ENCODE assay signal across 25 cellular contexts in genomic region chr16:34802848-34803599, GRCh38.
DNase-seq lines count a peak whose midpoint lies in the region; ATAC-seq, FAIRE-seq and TF ChIP-seq lines count a peak whose summit lies in the region.
"Had no signal": no experiment of that assay in that cellular context is flagged by ENCODE, and none has a peak within 500 bp of the region (broad histone marks: within the 10 kb centered on the region; RNA-seq: fewer than 3 reads in every experiment).

No MANE protein-coding gene starts in this region.

- CTCF ChIA-PET in K562 (lab: Yijun Ruan, JAX; ENCODE audit: low intra/inter-chr PET ratio) = no interaction called here

- no peak overlapping the region for H3K9ac ChIP-seq in K562 (ENCODE audit: insufficient read depth in 1 of 2, low read depth in 2 of 2, low read length in 2 of 2)
- H3K9ac ChIP-seq: BLaER1 treated with 17β-estradiol and CSF1 and Interleukin-3, amounts not matched to agents 10 nM and 100 nM had no signal

- H4K20me1 ChIP-seq in K562 (replicated peaks; ENCODE audit: control insufficient read depth, insufficient read depth, low read length) = no peaks in the 10 kb centered on the region
- H4K20me1 ChIP-seq: BLaER1 treated with 17β-estradiol and CSF1 and Interleukin-3, amounts not matched to agents 10 nM and 100 nM had no signal

- no peak for TF ChIP-seq POLR2A in K562 (conservative IDR thresholded peaks at IDR 0.05)
- no peak for TF ChIP-seq POLR2A in testis (IDR thresholded peaks at IDR 0.05)
- no peak for TF ChIP-seq POLR2A in uterus (IDR thresholded peaks at IDR 0.05)

- in situ Hi-C loops in K562 (cut with MboI) = no loop called here

- no peak for TF ChIP-seq RAD21 in K562 (CRISPR knock-in tag; conservative IDR thresholded peaks at IDR 0.05 in 1 of 2, IDR thresholded peaks at IDR 0.05 in 1 of 2)

- H3K4me2 ChIP-seq in K562 (ENCODE audit: insufficient read depth, low read length) = no peak overlapping the region
- H3K4me2 ChIP-seq: BLaER1 treated with 17β-estradiol and CSF1 and Interleukin-3, amounts not matched to agents 10 nM and 100 nM; PC-9 had no signal

- intact Hi-C loops in right cardiac atrium (cut with DNase I) (no loop called here), cardiac septum (cut with DNase I) (no loop called here), K562 (cut with micrococcal nuclease) (no loop called here), testis (cut with DNase I; ENCODE audit: low total_unique reads) (no loop called here), uterus (cut with DNase I; ENCODE audit: low total_unique reads) (no loop called here)

- POLR2A ChIA-PET in K562 (lab: Yijun Ruan, JAX) = no interaction called here

- DNase-seq in right cardiac atrium (peak in 2 of 3 donors; percentile 17 to 51), cardiac septum (ENCODE audit: low spot score) (no peak), K562 (ENCODE audit: extremely low read depth in 1 of 4, low spot score in 3 of 4) (no peak), mesenteric fat pad (ENCODE audit: low spot score) (peak; percentile 79), testis (no peak), uterus (no peak), SIG-M5 treated with dmso at 0.1 percent for 504 hours (lab: John Stamatoyannopoulos, UW; ENCODE audit: unreplicated experiment) (no peak)
- DNase-seq: CD4-positive, alpha-beta T cell; Kasumi-1; NCI-H1092 treated with DMSO at 0.1 percent for 48 hours; NCI-H1436 treated with DMSO at 0.1 percent for 48 hours; NCI-H187 treated with DMSO at 0.1 percent for 48 hours; NCI-H524; NCI-H774; NK-92 treated with Interleukin-12 subunit alpha and Interleukin-12 subunit beta, amount 100 ng/mL, for 24 hours; PC-9; SHP77; SW 1271 had no signal

- H2AFZ ChIP-seq in K562 (ENCODE audit: low read depth, low read length) = no peak overlapping the region
- H2AFZ ChIP-seq: PC-9 had no signal

- no peaks in the 10 kb centered on the region for H3K9me1 ChIP-seq in K562 (ENCODE audit: control insufficient read depth, insufficient read depth, low read length)

- TF ChIP-seq EP300 in K562 (IDR thresholded peaks at IDR 0.05; ENCODE audit: low read length) = no peak

- ATAC-seq in right cardiac atrium = no peak
- no peak for ATAC-seq in K562
- no peak for ATAC-seq in GM19467 (IDR thresholded peaks at IDR 0.05; ENCODE audit: unreplicated experiment)
- ATAC-seq: GM12878, HepG2 had no signal

- H3K27me3 ChIP-seq in right cardiac atrium (ENCODE audit: control insufficient read depth, insufficient read depth) (no peaks in the 10 kb centered on the region), K562 (ENCODE audit: control insufficient read depth in 2 of 2, insufficient read depth in 2 of 2, low read length in 2 of 2) (no peaks in the 10 kb centered on the region), testis (no peaks in the 10 kb centered on the region), uterus (no peaks in the 10 kb centered on the region)
- H3K27me3 ChIP-seq: BLaER1 treated with 17β-estradiol and CSF1 and Interleukin-3, amounts not matched to agents 10 nM and 100 nM had no signal

- no peaks in the 10 kb centered on the region for H3K79me2 ChIP-seq in K562 (ENCODE audit: control insufficient read depth, insufficient read depth, low read length)

- H3K4me3 ChIP-seq in right cardiac atrium (ENCODE audit: low read length) (no peak overlapping the region), K562 (no peak overlapping the region), testis (peak overlapping the region; percentile 24 to 55), uterus (no peak overlapping the region)
- H3K4me3 ChIP-seq: GM12878, PC-9 had no signal

- no TSS peak for BruUV-seq in K562 (replicated peaks; lab: Mats Ljungman, UMichigan)

- H3K36me3 ChIP-seq in K562 (ENCODE audit: control insufficient read depth, insufficient read depth, low read length) = no peaks in the 10 kb centered on the region
- no peaks in the 10 kb centered on the region for H3K36me3 ChIP-seq in testis (ENCODE audit: low read depth, missing control alignments)
- H3K36me3 ChIP-seq in uterus = no peaks in the 10 kb centered on the region
- H3K36me3 ChIP-seq: BLaER1 treated with 17β-estradiol and CSF1 and Interleukin-3, amounts not matched to agents 10 nM and 100 nM had no signal

- no peak overlapping the region for H3K27ac ChIP-seq in right cardiac atrium (ENCODE audit: low read length)
- H3K27ac ChIP-seq in K562 (ENCODE audit: extremely low read depth, low read depth, low read length) = no peak overlapping the region
- H3K27ac ChIP-seq in testis = no peak overlapping the region
- H3K27ac ChIP-seq in uterus = no peak overlapping the region
- H3K27ac ChIP-seq: BLaER1 treated with 17β-estradiol and CSF1 and Interleukin-3, amounts not matched to agents 10 nM and 100 nM; PC-9 had no signal

- 56% methylated on average over 101 of the region's 101 CpGs for WGBS in right cardiac atrium
- WGBS in K562 (ENCODE audit: insufficient coverage, low coverage, missing lambda C conversion rate) = 60% methylated on average over 1 of the region's 101 CpGs
- WGBS in testis, 2 donors = 45 to 49% methylated on average over 91 to 101 of the region's 101 CpGs

- H3K4me1 ChIP-seq in right cardiac atrium (ENCODE audit: control insufficient read depth, insufficient read depth, low read length) (no peaks in the 10 kb centered on the region), K562 (replicated peaks in 1 of 2; ENCODE audit: control insufficient read depth in 2 of 2, insufficient read depth in 2 of 2, low read length in 2 of 2) (no peaks in the 10 kb centered on the region), testis (no peaks in the 10 kb centered on the region), uterus (no peaks in the 10 kb centered on the region)
- H3K4me1 ChIP-seq: BLaER1 treated with 17β-estradiol and CSF1 and Interleukin-3, amounts not matched to agents 10 nM and 100 nM had no signal

- TF ChIP-seq CTCF in K562 (IDR thresholded peaks at IDR 0.05 in 2 of 3, conservative IDR thresholded peaks at IDR 0.05 in 1 of 3; ENCODE audit: insufficient read depth in 2 of 3, low read depth in 1 of 3, low read length in 3 of 3) = no peak
- TF ChIP-seq CTCF in testis (IDR thresholded peaks at IDR 0.05) = no peak
- TF ChIP-seq CTCF in uterus (IDR thresholded peaks at IDR 0.05) = no peak

- FAIRE-seq in K562 (lab: Jason Lieb, UNC) = no peak
- FAIRE-seq: A204.1, G401.6, GM12878, H54, HepG2 had no signal

- no peaks in the 10 kb centered on the region for H3K9me3 ChIP-seq in right cardiac atrium (ENCODE audit: control insufficient read depth, low read length)
- H3K9me3 ChIP-seq in K562 (replicated peaks; ENCODE audit: control insufficient read depth, insufficient read depth, low read depth, low read length) = no peaks in the 10 kb centered on the region
- no peaks in the 10 kb centered on the region for H3K9me3 ChIP-seq in testis
- no peaks in the 10 kb centered on the region for H3K9me3 ChIP-seq in uterus

TF ChIP-seq in K562, 482 proteins besides CTCF, POLR2A, EP300 and RAD21:
- peak; percentile 6 for TF ChIP-seq PCBP1 (IDR thresholded peaks at IDR 0.05; ENCODE audit: low read depth, low read length, poor library complexity, severe bottlenecking)
- no peak for TF ChIP-seq PHB2 (IDR thresholded peaks at IDR 0.05; ENCODE audit: low read depth)
- no peak for TF ChIP-seq HDAC8 (tag; IDR thresholded peaks at IDR 0.05)
- TF ChIP-seq PPARD (CRISPR knock-in tag; IDR thresholded peaks at IDR 0.05) = no peak
- TF ChIP-seq ATF1 (CRISPR knock-in tag; IDR thresholded peaks at IDR 0.05) = no peak
- no peak for TF ChIP-seq ATF1 (tag; IDR thresholded peaks at IDR 0.05)
TF ChIP-seq in K562: peak in this region for 1.

Comparison
In these comparisons a context has a peak if more than half of its experiments do, and no peak if none do; other contexts are left out.
1. DNase-seq: peak in right cardiac atrium (2 of 3) and mesenteric fat pad (single experiment); none in cardiac septum (single experiment), K562 (0 of 4), testis (single experiment), uterus (0 of 2) and SIG-M5 treated with dmso at 0.1 percent for 504 hours (single experiment).
2. H3K4me3 ChIP-seq: peak in testis (2 of 2); none in right cardiac atrium (single experiment), K562 (single experiment) and uterus (0 of 2).